In genomic region chr2:55809875-55810620, GRCh38 we compare ENCODE assay signal across 17 cellular contexts.
DNase-seq lines count a peak whose midpoint lies in the region; ATAC-seq lines count a peak whose summit lies in the region.
"Had no signal": no experiment of that assay in that cellular context is flagged by ENCODE, and none has a peak within 500 bp of the region (broad histone marks: within the 10 kb centered on the region; RNA-seq: fewer than 3 reads in every experiment).

No MANE protein-coding gene starts in this region.

- no peak overlapping the region for H3K56ac ChIP-seq in mesendoderm (ENCODE audit: low read length)

- H2AK5ac ChIP-seq in mesendoderm (ENCODE audit: low read length) = no peak overlapping the region

- no peak overlapping the region for H3K18ac ChIP-seq in mesendoderm (ENCODE audit: low read length)

- H2BK15ac ChIP-seq in mesendoderm (replicated peaks; ENCODE audit: low read depth) = no peak overlapping the region

- no peak overlapping the region for H4K8ac ChIP-seq in mesendoderm (ENCODE audit: low read depth, low read length)

- no peak overlapping the region for H3K27ac ChIP-seq in mesendoderm (ENCODE audit: low read depth, low read length)
- H3K27ac ChIP-seq: vagina had no signal

- H3K36me3 ChIP-seq in mesendoderm (ENCODE audit: control insufficient read depth, insufficient read depth, low read length) = no peaks in the 10 kb centered on the region
- H3K36me3 ChIP-seq: vagina had no signal

- no peak for ATAC-seq in HG03565 (IDR thresholded peaks at IDR 0.05; ENCODE audit: unreplicated experiment)
- ATAC-seq in GM21723 (IDR thresholded peaks at IDR 0.05; ENCODE audit: unreplicated experiment) = no peak
- ATAC-seq: SK-N-SH treated with all-trans-retinoic acid at 6 μM for 48 hours had no signal

- no peaks in the 10 kb centered on the region for H3K79me1 ChIP-seq in mesendoderm (ENCODE audit: low read length)

- H3K4me3 ChIP-seq in mesendoderm (ENCODE audit: low read length) = no peak overlapping the region
- H3K4me3 ChIP-seq: vagina had no signal

- WGBS in mesendoderm (ENCODE audit: extremely low coverage, insufficient coverage, low lambda C conversion rate) = no CpG with 5 or more reads among the region's 7 CpGs

- H3K23ac ChIP-seq in mesendoderm (ENCODE audit: low read length) = no peak overlapping the region

- no peak overlapping the region for H4K5ac ChIP-seq in mesendoderm (ENCODE audit: low read length)

- H3K79me2 ChIP-seq in mesendoderm (ENCODE audit: control insufficient read depth, insufficient read depth, low read length) = no peaks in the 10 kb centered on the region

- no peak overlapping the region for H2BK120ac ChIP-seq in mesendoderm (ENCODE audit: low read depth, low read length)

- H3K27me3 ChIP-seq in mesendoderm (ENCODE audit: insufficient read depth, low read length, poor library complexity) = no peaks in the 10 kb centered on the region
- H3K27me3 ChIP-seq: vagina had no signal

- H3K9ac ChIP-seq in mesendoderm (ENCODE audit: low read length) = no peak overlapping the region

- H3K4ac ChIP-seq in mesendoderm (ENCODE audit: low read depth, low read length) = no peak overlapping the region

- no peak overlapping the region for H3K4me2 ChIP-seq in mesendoderm (ENCODE audit: low read length)

- no peak overlapping the region for H2BK5ac ChIP-seq in mesendoderm (ENCODE audit: low read length)

- no peaks in the 10 kb centered on the region for H3K4me1 ChIP-seq in mesendoderm (ENCODE audit: control insufficient read depth, low read depth, low read length)

- DNase-seq in AG08395 (ENCODE audit: low spot score) = peak; percentile 14
- DNase-seq in NCI-H446 (lab: John Stamatoyannopoulos, UW) = peak; percentile 41 to 65
- DNase-seq in fibroblast of the conjunctiva (ENCODE audit: low read depth) = peak; percentile 73
- DNase-seq in mesendoderm = peak; percentile 17
- DNase-seq in globus pallidus (ENCODE audit: low spot score) = no peak
- no peak for DNase-seq in T1000 (lab: John Stamatoyannopoulos, UW)
- DNase-seq: caudate nucleus; HCEC 1CT; NCI-H1417; NCI-H345; OCI-M1; small intestine; stimulated activated naive CD4-positive, alpha-beta T cell treated with Interleukin-2 at 50 U/mL for 16 hours had no signal

Comparison
In these comparisons a context has a peak if more than half of its experiments do, and no peak if none do; other contexts are left out.
1. DNase-seq: peak in AG08395 (single experiment), NCI-H446 (2 of 2), fibroblast of the conjunctiva (single experiment) and mesendoderm (single experiment); none in globus pallidus (single experiment) and T1000 (single experiment).